2 cellular contexts compared by ENCODE assay signal in the genomic region with DNA sequence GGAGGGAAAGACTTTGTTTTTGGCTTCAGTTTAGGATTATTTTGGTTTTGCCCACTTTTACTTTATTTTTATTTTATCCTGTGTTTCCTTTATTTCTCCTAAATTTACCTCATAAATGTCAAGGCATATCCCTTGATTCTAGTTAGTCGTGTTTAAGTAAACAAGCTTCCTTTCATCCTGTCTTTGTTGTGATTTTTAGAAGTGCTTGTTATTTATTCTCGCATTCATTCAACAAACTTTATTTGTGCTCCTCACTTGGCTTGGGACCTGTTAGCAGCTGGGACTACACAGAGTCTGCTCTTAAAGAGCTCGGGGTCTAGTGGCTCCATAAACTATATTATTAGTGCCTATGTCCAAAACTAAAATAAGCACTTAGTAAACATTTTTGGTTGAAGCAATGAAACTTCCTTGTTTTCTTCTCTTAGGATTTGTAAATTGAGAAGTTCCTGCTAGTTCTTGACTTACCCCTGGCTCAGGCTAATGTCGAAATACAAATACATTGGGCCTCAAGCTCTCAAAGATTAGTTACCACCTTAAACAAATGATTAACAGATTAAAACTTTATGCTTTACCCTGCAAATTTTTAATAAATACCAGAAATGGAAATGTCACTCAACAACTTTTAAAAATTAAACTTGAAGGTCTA.
TF ChIP-seq lines count a peak whose summit lies in the region.

No MANE protein-coding gene starts in this region.

TF ChIP-seq in HCT116, 20 proteins besides CTCF, POLR2A, EP300 and RAD21:
- TF ChIP-seq, protein P1, sequence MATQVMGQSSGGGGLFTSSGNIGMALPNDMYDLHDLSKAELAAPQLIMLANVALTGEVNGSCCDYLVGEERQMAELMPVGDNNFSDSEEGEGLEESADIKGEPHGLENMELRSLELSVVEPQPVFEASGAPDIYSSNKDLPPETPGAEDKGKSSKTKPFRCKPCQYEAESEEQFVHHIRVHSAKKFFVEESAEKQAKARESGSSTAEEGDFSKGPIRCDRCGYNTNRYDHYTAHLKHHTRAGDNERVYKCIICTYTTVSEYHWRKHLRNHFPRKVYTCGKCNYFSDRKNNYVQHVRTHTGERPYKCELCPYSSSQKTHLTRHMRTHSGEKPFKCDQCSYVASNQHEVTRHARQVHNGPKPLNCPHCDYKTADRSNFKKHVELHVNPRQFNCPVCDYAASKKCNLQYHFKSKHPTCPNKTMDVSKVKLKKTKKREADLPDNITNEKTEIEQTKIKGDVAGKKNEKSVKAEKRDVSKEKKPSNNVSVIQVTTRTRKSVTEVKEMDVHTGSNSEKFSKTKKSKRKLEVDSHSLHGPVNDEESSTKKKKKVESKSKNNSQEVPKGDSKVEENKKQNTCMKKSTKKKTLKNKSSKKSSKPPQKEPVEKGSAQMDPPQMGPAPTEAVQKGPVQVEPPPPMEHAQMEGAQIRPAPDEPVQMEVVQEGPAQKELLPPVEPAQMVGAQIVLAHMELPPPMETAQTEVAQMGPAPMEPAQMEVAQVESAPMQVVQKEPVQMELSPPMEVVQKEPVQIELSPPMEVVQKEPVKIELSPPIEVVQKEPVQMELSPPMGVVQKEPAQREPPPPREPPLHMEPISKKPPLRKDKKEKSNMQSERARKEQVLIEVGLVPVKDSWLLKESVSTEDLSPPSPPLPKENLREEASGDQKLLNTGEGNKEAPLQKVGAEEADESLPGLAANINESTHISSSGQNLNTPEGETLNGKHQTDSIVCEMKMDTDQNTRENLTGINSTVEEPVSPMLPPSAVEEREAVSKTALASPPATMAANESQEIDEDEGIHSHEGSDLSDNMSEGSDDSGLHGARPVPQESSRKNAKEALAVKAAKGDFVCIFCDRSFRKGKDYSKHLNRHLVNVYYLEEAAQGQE (IDR thresholded peaks at IDR 0.05; ENCODE audit: low read depth) = no peak
- TF ChIP-seq YY1 (IDR thresholded peaks at IDR 0.05; ENCODE audit: extremely low read depth, insufficient replicate concordance, low read depth, low read length) (no peak), EZH2phosphoT487 (IDR thresholded peaks at IDR 0.05; ENCODE audit: borderline replicate concordance) (no peak), TCF7L2 (IDR thresholded peaks at IDR 0.05; ENCODE audit: borderline replicate concordance, extremely low read depth, insufficient read depth, insufficient read length) (no peak), SIN3A (IDR thresholded peaks at IDR 0.05; ENCODE audit: low read depth) (no peak), EZH2 (IDR thresholded peaks at IDR 0.05) (no peak), ELF1 (IDR thresholded peaks at IDR 0.05; ENCODE audit: borderline replicate concordance, low read depth) (no peak), CEBPB (IDR thresholded peaks at IDR 0.05; ENCODE audit: low read depth) (no peak)
- TF ChIP-seq, protein P2, sequence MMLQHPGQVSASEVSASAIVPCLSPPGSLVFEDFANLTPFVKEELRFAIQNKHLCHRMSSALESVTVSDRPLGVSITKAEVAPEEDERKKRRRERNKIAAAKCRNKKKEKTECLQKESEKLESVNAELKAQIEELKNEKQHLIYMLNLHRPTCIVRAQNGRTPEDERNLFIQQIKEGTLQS (IDR thresholded peaks at IDR 0.05) = no peak

TF ChIP-seq in HepG2, 621 proteins besides CTCF, POLR2A, EP300 and RAD21:
- TF ChIP-seq, protein P3, sequence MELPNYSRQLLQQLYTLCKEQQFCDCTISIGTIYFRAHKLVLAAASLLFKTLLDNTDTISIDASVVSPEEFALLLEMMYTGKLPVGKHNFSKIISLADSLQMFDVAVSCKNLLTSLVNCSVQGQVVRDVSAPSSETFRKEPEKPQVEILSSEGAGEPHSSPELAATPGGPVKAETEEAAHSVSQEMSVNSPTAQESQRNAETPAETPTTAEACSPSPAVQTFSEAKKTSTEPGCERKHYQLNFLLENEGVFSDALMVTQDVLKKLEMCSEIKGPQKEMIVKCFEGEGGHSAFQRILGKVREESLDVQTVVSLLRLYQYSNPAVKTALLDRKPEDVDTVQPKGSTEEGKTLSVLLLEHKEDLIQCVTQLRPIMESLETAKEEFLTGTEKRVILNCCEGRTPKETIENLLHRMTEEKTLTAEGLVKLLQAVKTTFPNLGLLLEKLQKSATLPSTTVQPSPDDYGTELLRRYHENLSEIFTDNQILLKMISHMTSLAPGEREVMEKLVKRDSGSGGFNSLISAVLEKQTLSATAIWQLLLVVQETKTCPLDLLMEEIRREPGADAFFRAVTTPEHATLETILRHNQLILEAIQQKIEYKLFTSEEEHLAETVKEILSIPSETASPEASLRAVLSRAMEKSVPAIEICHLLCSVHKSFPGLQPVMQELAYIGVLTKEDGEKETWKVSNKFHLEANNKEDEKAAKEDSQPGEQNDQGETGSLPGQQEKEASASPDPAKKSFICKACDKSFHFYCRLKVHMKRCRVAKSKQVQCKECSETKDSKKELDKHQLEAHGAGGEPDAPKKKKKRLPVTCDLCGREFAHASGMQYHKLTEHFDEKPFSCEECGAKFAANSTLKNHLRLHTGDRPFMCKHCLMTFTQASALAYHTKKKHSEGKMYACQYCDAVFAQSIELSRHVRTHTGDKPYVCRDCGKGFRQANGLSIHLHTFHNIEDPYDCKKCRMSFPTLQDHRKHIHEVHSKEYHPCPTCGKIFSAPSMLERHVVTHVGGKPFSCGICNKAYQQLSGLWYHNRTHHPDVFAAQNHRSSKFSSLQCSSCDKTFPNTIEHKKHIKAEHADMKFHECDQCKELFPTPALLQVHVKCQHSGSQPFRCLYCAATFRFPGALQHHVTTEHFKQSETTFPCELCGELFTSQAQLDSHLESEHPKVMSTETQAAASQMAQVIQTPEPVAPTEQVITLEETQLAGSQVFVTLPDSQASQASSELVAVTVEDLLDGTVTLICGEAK (IDR thresholded peaks at IDR 0.05) = no peak
- TF ChIP-seq, protein P3 (CRISPR knock-in tag; IDR thresholded peaks at IDR 0.05) = peak; percentile 47; the same call in 1 of the 2 replicates
- TF ChIP-seq, protein P4, sequence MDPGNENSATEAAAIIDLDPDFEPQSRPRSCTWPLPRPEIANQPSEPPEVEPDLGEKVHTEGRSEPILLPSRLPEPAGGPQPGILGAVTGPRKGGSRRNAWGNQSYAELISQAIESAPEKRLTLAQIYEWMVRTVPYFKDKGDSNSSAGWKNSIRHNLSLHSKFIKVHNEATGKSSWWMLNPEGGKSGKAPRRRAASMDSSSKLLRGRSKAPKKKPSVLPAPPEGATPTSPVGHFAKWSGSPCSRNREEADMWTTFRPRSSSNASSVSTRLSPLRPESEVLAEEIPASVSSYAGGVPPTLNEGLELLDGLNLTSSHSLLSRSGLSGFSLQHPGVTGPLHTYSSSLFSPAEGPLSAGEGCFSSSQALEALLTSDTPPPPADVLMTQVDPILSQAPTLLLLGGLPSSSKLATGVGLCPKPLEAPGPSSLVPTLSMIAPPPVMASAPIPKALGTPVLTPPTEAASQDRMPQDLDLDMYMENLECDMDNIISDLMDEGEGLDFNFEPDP (CRISPR knock-in tag; conservative IDR thresholded peaks at IDR 0.05) = no peak
- no peak for TF ChIP-seq ZNF781 (CRISPR knock-in tag; IDR thresholded peaks at IDR 0.05; ENCODE audit: borderline replicate concordance, not compliant biosample characterization)
TF ChIP-seq in HepG2: peak in this region for 1.
